8 cellular contexts compared by ENCODE assay signal in the genomic region with DNA sequence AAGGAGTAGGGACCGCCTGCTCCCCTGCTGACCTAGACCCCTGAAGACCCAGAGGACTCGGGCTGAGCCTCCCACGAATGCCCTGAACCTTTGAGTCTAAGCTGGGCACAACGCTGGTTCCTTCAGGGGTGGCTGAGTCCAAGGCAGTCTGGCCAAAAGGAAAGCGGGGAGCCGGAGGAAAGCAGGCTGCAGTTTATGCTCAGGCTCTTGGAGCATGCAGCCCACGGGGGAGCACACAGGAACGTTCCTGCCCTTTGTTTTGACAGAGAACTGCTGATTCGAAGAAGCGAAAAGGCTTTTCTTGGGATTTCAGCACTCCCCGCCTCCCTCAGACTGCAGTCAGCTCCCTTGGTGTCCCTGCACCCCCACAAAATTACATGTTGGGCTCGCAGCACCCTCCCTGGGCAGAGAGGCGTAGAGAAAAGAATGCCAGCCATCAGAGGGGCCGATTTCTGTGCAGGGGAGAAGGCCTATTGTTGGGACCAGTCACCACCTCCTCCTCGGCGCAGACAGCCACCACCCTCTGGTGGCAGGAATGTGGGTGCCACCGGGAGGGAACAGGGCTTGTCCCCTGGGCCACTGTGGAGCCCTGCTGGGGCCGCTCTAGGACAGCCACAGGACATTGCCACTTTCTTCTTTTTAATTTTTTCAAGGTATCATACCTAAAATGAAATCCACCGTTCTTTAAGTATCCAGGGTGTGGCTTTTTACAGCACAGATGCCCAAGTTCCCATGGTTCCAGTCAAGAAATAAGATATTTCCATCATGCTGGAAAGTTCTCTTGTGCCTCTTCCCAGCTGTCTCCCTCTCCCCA.
DNase-seq lines count a peak whose midpoint lies in the region; ATAC-seq and TF ChIP-seq lines count a peak whose summit lies in the region.

No MANE protein-coding gene starts in this region.

- peaks cover 22 to 60% of the 10 kb centered on the region in 2 donors for H3K4me1 ChIP-seq in left lung

- peak; percentile 96 for ATAC-seq in left lung
- no peak for ATAC-seq in GM18520 (IDR thresholded peaks at IDR 0.05; ENCODE audit: unreplicated experiment)

- intact Hi-C loops in left lung (cut with DNase I), result loop anchor here in 1 of 2 donors (10.0 kb wide), 1 partner anchor 159 kb away; no protein-coding TSS in a partner anchor

- H3K4me3 ChIP-seq in WI38 (ENCODE audit: low read depth, low read length) (no peak overlapping the region), left lung (no peak overlapping the region)

- H3K36me3 ChIP-seq in left lung, result no peaks in the 10 kb centered on the region

- peak; percentile 38 for DNase-seq in NCI-H510A treated with DMSO at 0.1 percent for 48 hours (lab: John Stamatoyannopoulos, UW)
- DNase-seq in NCI-H510A (lab: John Stamatoyannopoulos, UW), result no peak
- DNase-seq in NCI-H1694 treated with DMSO at 0.1 percent for 48 hours (lab: John Stamatoyannopoulos, UW), result peak; percentile 49
- DNase-seq in dedifferentiated amniotic fluid mesenchymal stem cell (ENCODE audit: extremely low spot score), result peak; percentile 58
- peak; percentile 81 to 92 for DNase-seq in left lung
- peak; percentile 38 for DNase-seq in stimulated activated CD4-positive, alpha-beta T cell treated with anti-CD3 and anti-CD28 coated beads, Interleukin-4, amount 100 ng/mL, for 1 hour

- H3K9me3 ChIP-seq in left lung, result no peaks in the 10 kb centered on the region

- peak overlapping the region; percentile 11 to 55 for H3K27ac ChIP-seq in left lung

- TF ChIP-seq CTCF in WI38 (IDR thresholded peaks at IDR 0.05; ENCODE audit: low read depth, low read length) (peak; percentile 97), left lung (IDR thresholded peaks at IDR 0.05) (peak; percentile 89 to 90)

- H3K27me3 ChIP-seq in left lung, result no peaks in the 10 kb centered on the region
